In genomic region chr17:65172511-65173136, GRCh38 we compare ENCODE assay signal across 15 cellular contexts. TPM values are rescaled to one million over a fixed set of nuclear protein-coding genes. Genes with fewer than 3 reads are reported as not detected.
A peak's percentile ranks its signal among the peaks of the same experiment; 100 is the strongest.
DNase-seq lines count a peak whose midpoint lies in the region; ATAC-seq and TF ChIP-seq lines count a peak whose summit lies in the region.
"Had no signal": no experiment of that assay in that cellular context is flagged by ENCODE, and none has a peak within 500 bp of the region (broad histone marks: within the 10 kb centered on the region; RNA-seq: fewer than 3 reads in every experiment).

No MANE protein-coding gene starts in this region.

- H3K4me1 Mint-ChIP-seq in stimulated activated naive CD8-positive, alpha-beta T cell treated with anti-CD3 and anti-CD28 coated beads, Interleukin-15, Interleukin-2, amounts not matched to agents 100 ng/mL and 50 ng/mL, for 24 hours (ENCODE audit: low read depth), result peaks cover 26% of the 10 kb centered on the region
- H3K4me1 Mint-ChIP-seq in endothelial cell (ENCODE audit: unreplicated experiment), result peaks cover 24% of the 10 kb centered on the region

- no peaks in the 10 kb centered on the region for H3K36me3 Mint-ChIP-seq in stimulated activated naive CD8-positive, alpha-beta T cell treated with anti-CD3 and anti-CD28 coated beads, Interleukin-15, Interleukin-2, amounts not matched to agents 100 ng/mL and 50 ng/mL, for 24 hours (ENCODE audit: low read depth)
- H3K36me3 Mint-ChIP-seq in endothelial cell (ENCODE audit: low read depth, unreplicated experiment), result peaks cover 11% of the 10 kb centered on the region

- H3K4me3 ChIP-seq in Loucy (ENCODE audit: low read length, poor library complexity, severe bottlenecking), result peak overlapping the region; percentile 64
- no peak overlapping the region for H3K4me3 ChIP-seq in ascending aorta
- H3K4me3 ChIP-seq: HAP-1, SJSA1 had no signal

- no peaks in the 10 kb centered on the region for H3K9me2 ChIP-seq in Loucy (replicated peaks; ENCODE audit: low read depth, low read length)

- H3F3A ChIP-seq in Loucy (ENCODE audit: low read depth), result peaks cover 8% of the 10 kb centered on the region; the same call in 1 of the 2 replicates

- H2AFZ ChIP-seq in Loucy (ENCODE audit: low read length), result no peak overlapping the region

- peaks cover 10% of the 10 kb centered on the region; the same call in 1 of the 2 replicates for H3K79me2 ChIP-seq in Loucy (ENCODE audit: insufficient read depth, low read length)

- no peaks in the 10 kb centered on the region for H4K20me1 ChIP-seq in Loucy (ENCODE audit: insufficient read depth, low read length, poor library complexity, severe bottlenecking)

- peaks cover 11% of the 10 kb centered on the region; the same call in 1 of the 2 replicates for H3K36me3 ChIP-seq in Loucy (ENCODE audit: insufficient read depth, low read length)
- no peaks in the 10 kb centered on the region for H3K36me3 ChIP-seq in ascending aorta
- H3K36me3 ChIP-seq: HAP-1, SJSA1 had no signal

- peak overlapping the region; percentile 73 for H3K9ac ChIP-seq in Loucy (ENCODE audit: low read depth, low read length, poor library complexity, severe bottlenecking)

- peaks cover 4% of the 10 kb centered on the region for H3K9me3 Mint-ChIP-seq in stimulated activated naive CD8-positive, alpha-beta T cell treated with anti-CD3 and anti-CD28 coated beads, Interleukin-15, Interleukin-2, amounts not matched to agents 100 ng/mL and 50 ng/mL, for 24 hours
- H3K9me3 Mint-ChIP-seq in endothelial cell (ENCODE audit: unreplicated experiment), result no peaks in the 10 kb centered on the region
- H3K9me3 Mint-ChIP-seq: CD4-positive, alpha-beta T cell had no signal

- no peak for DNase-seq in stimulated activated naive CD8-positive, alpha-beta T cell treated with anti-CD3 and anti-CD28 coated beads, Interleukin-15, Interleukin-2, amounts not matched to agents 100 U/mL and 50 U/mL, for 24 hours
- DNase-seq in endothelial cell (ENCODE audit: low spot score) (no peak), ascending aorta (ENCODE audit: low spot score in 2 of 2) (no peak), EL (no peak)
- DNase-seq: NCI-H1048, NCI-H1436 treated with DMSO at 0.1 percent for 48 hours, NCI-H2081 treated with DMSO at 0.1 percent for 48 hours, NCI-H510A treated with DMSO at 0.1 percent for 48 hours had no signal

- peak overlapping the region; percentile 70 for H3K27ac Mint-ChIP-seq in stimulated activated naive CD8-positive, alpha-beta T cell treated with anti-CD3 and anti-CD28 coated beads, Interleukin-15, Interleukin-2, amounts not matched to agents 100 ng/mL and 50 ng/mL, for 24 hours
- peak overlapping the region; percentile 96 for H3K27ac Mint-ChIP-seq in endothelial cell (ENCODE audit: unreplicated experiment)
- H3K27ac Mint-ChIP-seq: CD4-positive, alpha-beta T cell had no signal

- no peaks in the 10 kb centered on the region for H3K27me3 Mint-ChIP-seq in stimulated activated naive CD8-positive, alpha-beta T cell treated with anti-CD3 and anti-CD28 coated beads, Interleukin-15, Interleukin-2, amounts not matched to agents 100 ng/mL and 50 ng/mL, for 24 hours
- peaks cover 9% of the 10 kb centered on the region for H3K27me3 Mint-ChIP-seq in endothelial cell (ENCODE audit: unreplicated experiment)
- H3K27me3 Mint-ChIP-seq: CD4-positive, alpha-beta T cell had no signal

- H3K9me3 ChIP-seq in Loucy (ENCODE audit: insufficient read depth, low read depth, low read length), result no peaks in the 10 kb centered on the region
- no peaks in the 10 kb centered on the region for H3K9me3 ChIP-seq in ascending aorta
- H3K9me3 ChIP-seq: HAP-1, SJSA1 had no signal

- intact Hi-C loops in ascending aorta (cut with DNase I), result no loop called here

- H3K4me1 ChIP-seq in Loucy (ENCODE audit: insufficient read depth, low read length, poor library complexity, severe bottlenecking) (peaks cover 54% of the 10 kb centered on the region), ascending aorta (no peaks in the 10 kb centered on the region)
- H3K4me1 ChIP-seq: HAP-1 had no signal

- peak overlapping the region; percentile 79 for H3K4me2 ChIP-seq in Loucy (ENCODE audit: low read depth, low read length, poor library complexity, severe bottlenecking)

- H3K4me3 Mint-ChIP-seq in stimulated activated naive CD8-positive, alpha-beta T cell treated with anti-CD3 and anti-CD28 coated beads, Interleukin-15, Interleukin-2, amounts not matched to agents 100 ng/mL and 50 ng/mL, for 24 hours, result no peak overlapping the region
- H3K4me3 Mint-ChIP-seq in endothelial cell (ENCODE audit: unreplicated experiment), result no peak overlapping the region
- H3K4me3 Mint-ChIP-seq: CD4-positive, alpha-beta T cell had no signal

- ATAC-seq in stimulated activated naive CD8-positive, alpha-beta T cell treated with anti-CD3 and anti-CD28 coated beads, Interleukin-15, Interleukin-2, amounts not matched to agents 100 U/mL and 50 U/mL, for 24 hours, result no peak
- ATAC-seq in HG03432 (IDR thresholded peaks at IDR 0.05; ENCODE audit: unreplicated experiment), result no peak

- TF ChIP-seq CTCF in Loucy (conservative IDR thresholded peaks at IDR 0.05; ENCODE audit: low read length) (no peak), endothelial cell (IDR thresholded peaks at IDR 0.05; ENCODE audit: unreplicated experiment) (no peak), ascending aorta (IDR thresholded peaks at IDR 0.05) (no peak)

- H3K27ac ChIP-seq in ascending aorta, result no peak overlapping the region
- H3K27ac ChIP-seq: HL-60, SJSA1 had no signal

- no peaks in the 10 kb centered on the region for H3K27me3 ChIP-seq in Loucy (ENCODE audit: insufficient read depth, low read length, poor library complexity, severe bottlenecking)
- no peaks in the 10 kb centered on the region for H3K27me3 ChIP-seq in ascending aorta
- H3K27me3 ChIP-seq: SJSA1 had no signal

RNA-seq across cellular contexts. Expression of gene RGS9, which starts 35.5 kb away (rescaled TPM):
- total RNA-seq in endothelial cell (ENCODE audit: unreplicated experiment), result 8.5 TPM
- 0.21 TPM for total RNA-seq in ascending aorta
